In the genomic region with DNA sequence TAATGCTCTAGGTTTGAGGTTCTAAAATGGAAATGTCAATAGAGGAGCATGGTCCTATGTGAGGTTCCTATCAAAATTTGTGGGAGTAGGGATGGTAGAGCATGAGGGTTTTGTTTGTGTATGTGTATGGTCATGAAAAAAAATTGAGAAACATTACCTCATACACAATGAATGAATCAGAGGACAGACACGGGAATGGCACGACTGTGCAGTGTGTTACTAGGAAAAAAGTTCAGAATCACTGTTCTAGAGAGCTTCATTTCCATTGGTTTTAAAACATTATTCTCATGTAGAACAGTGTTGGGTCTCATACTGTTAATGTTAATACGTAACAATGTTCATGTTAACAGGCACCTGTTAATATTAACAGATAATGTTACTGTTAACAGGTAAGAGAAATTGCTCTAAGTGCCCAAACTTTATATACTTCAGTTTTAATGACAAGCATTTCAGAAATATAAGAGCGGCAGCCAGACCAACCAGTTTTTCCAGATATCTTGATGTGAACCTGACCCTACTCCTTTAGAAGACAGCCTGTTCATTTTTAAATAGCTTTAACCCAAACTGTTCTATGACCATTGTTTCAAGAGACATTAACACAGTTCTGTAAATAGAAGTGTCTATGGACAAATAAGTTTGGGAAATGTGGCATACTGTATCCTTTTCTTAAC, we compare ENCODE assay signal across 18 cellular contexts. TPM values are rescaled to one million over a fixed set of nuclear protein-coding genes. Genes with fewer than 3 reads are reported as not detected.
A peak's percentile ranks its signal among the peaks of the same experiment; 100 is the strongest.
DNase-seq lines count a peak whose midpoint lies in the region; ATAC-seq, FAIRE-seq and TF ChIP-seq lines count a peak whose summit lies in the region.
"Had no signal": no experiment of that assay in that cellular context is flagged by ENCODE, and none has a peak within 500 bp of the region (broad histone marks: within the 10 kb centered on the region; RNA-seq: fewer than 3 reads in every experiment).

No MANE protein-coding gene starts in this region.

- no peak overlapping the region for H3K4me3 Mint-ChIP-seq in CD14-positive monocyte
- H3K4me3 Mint-ChIP-seq: activated CD8-positive, alpha-beta memory T cell treated with anti-CD3 and anti-CD28 coated beads, Interleukin-2, amount 10 ng/mL, durations not matched to agents 7 days and 5 days; stimulated activated naive B cell treated with anti-CD40 and anti-IgM and Interleukin-4, amounts not matched to agents 10 μg/mL and 1 μg/mL and 100 μg/mL, for 72 hours; WTC11 had no signal

- no peak overlapping the region for H3K27ac Mint-ChIP-seq in CD14-positive monocyte
- H3K27ac Mint-ChIP-seq: activated CD8-positive, alpha-beta memory T cell treated with anti-CD3 and anti-CD28 coated beads, Interleukin-2, amount 10 ng/mL, durations not matched to agents 7 days and 5 days; stimulated activated naive B cell treated with anti-CD40 and anti-IgM and Interleukin-4, amounts not matched to agents 10 μg/mL and 1 μg/mL and 100 μg/mL, for 72 hours; WTC11 had no signal

- no peak for DNase-seq in H54 (ENCODE audit: insufficient read length, low spot score)
- DNase-seq in NCI-H748 (lab: John Stamatoyannopoulos, UW; ENCODE audit: unreplicated experiment): peak; percentile 54
- DNase-seq in fibroblast of mammary gland (ENCODE audit: low read depth): peak; percentile 4
- peak; percentile 77 to 92 for DNase-seq in trophoblast cell
- DNase-seq in epidermal melanocyte (ENCODE audit: insufficient read length, low spot score): no peak
- DNase-seq in NCI-H82 (lab: John Stamatoyannopoulos, UW): no peak
- no peak for DNase-seq in CD14-positive monocyte (ENCODE audit: low spot score)
- DNase-seq: activated CD8-positive, alpha-beta memory T cell treated with anti-CD3 and anti-CD28 coated beads, Interleukin-2, amount 10 ng/mL, durations not matched to agents 7 days and 5 days; activated naive CD4-positive, alpha-beta T cell treated with Interleukin-2 at 50 U/mL for 16 hours; H7; mesendoderm; NCI-H446 treated with DMSO at 0.1 percent for 48 hours; stimulated activated naive B cell treated with anti-CD40 and anti-IgM and Interleukin-4, amounts not matched to agents 10 μg/mL and 1 μg/mL and 100 μg/mL, for 72 hours had no signal

- peak; percentile 50 for FAIRE-seq in H54 (lab: Jason Lieb, UNC)

- H4K8ac ChIP-seq in trophoblast cell (ENCODE audit: low read depth, low read length): no peak overlapping the region

- H3K27ac ChIP-seq in trophoblast cell (ENCODE audit: low read depth, low read length): no peak overlapping the region
- H3K27ac ChIP-seq: neutrophil, vagina had no signal

- no peak overlapping the region for H2BK120ac ChIP-seq in trophoblast cell (ENCODE audit: insufficient read depth, low read length, poor library complexity)

- no peaks in the 10 kb centered on the region for H3K27me3 ChIP-seq in trophoblast cell (ENCODE audit: insufficient read depth, low read length)
- H3K27me3 ChIP-seq: neutrophil, vagina had no signal

- H3K4me3 ChIP-seq in fibroblast of mammary gland (ENCODE audit: control insufficient read depth, low read depth, low read length) (no peak overlapping the region), trophoblast cell (ENCODE audit: low read depth, low read length) (no peak overlapping the region)
- H3K4me3 ChIP-seq: vagina had no signal

- ATAC-seq in GM19035 (IDR thresholded peaks at IDR 0.05; ENCODE audit: unreplicated experiment): no peak
- ATAC-seq: activated CD8-positive, alpha-beta memory T cell treated with anti-CD3 and anti-CD28 coated beads, Interleukin-2, amount 10 ng/mL, durations not matched to agents 7 days and 5 days; Panc1; stimulated activated naive B cell treated with anti-CD40 and anti-IgM and Interleukin-4, amounts not matched to agents 10 μg/mL and 1 μg/mL and 100 μg/mL, for 72 hours; WTC11 had no signal

- peaks cover 2% of the 10 kb centered on the region for H3K9me3 ChIP-seq in trophoblast cell (ENCODE audit: insufficient read depth, low read depth, low read length)
- H3K9me3 ChIP-seq: neutrophil, vagina had no signal

- H3K4me1 Mint-ChIP-seq in CD14-positive monocyte: no peaks in the 10 kb centered on the region
- H3K4me1 Mint-ChIP-seq: activated CD8-positive, alpha-beta memory T cell treated with anti-CD3 and anti-CD28 coated beads, Interleukin-2, amount 10 ng/mL, durations not matched to agents 7 days and 5 days; stimulated activated naive B cell treated with anti-CD40 and anti-IgM and Interleukin-4, amounts not matched to agents 10 μg/mL and 1 μg/mL and 100 μg/mL, for 72 hours had no signal

- no peak for TF ChIP-seq POLR2A in H54 (IDR thresholded peaks at IDR 0.05; ENCODE audit: low read depth, low read length)

- peaks cover 50 to 51% of the 10 kb centered on the region in 2 donors for H3K36me3 Mint-ChIP-seq in CD14-positive monocyte

- H3K36me3 ChIP-seq in trophoblast cell (ENCODE audit: control insufficient read depth in 1 of 2, insufficient read depth in 2 of 2, low read length in 2 of 2): no peaks in the 10 kb centered on the region
- H3K36me3 ChIP-seq: vagina had no signal

- H3K9me3 Mint-ChIP-seq in CD14-positive monocyte: no peaks in the 10 kb centered on the region
- H3K9me3 Mint-ChIP-seq: stimulated activated naive B cell treated with anti-CD40 and anti-IgM and Interleukin-4, amounts not matched to agents 10 μg/mL and 1 μg/mL and 100 μg/mL, for 72 hours had no signal

- H3K79me1 ChIP-seq in trophoblast cell (ENCODE audit: low read length): peaks cover 6% of the 10 kb centered on the region

- TF ChIP-seq CTCF in fibroblast of mammary gland (conservative IDR thresholded peaks at IDR 0.05; ENCODE audit: control insufficient read depth, insufficient read depth, low read depth, low read length) (no peak), CD14-positive monocyte (IDR thresholded peaks at IDR 0.05) (no peak)

- H4K91ac ChIP-seq in trophoblast cell (ENCODE audit: low read depth, low read length): no peak overlapping the region

- no peaks in the 10 kb centered on the region for H3K79me2 ChIP-seq in trophoblast cell (ENCODE audit: control insufficient read depth, insufficient read depth, low read length, poor library complexity)

- H3K9ac ChIP-seq in trophoblast cell (ENCODE audit: low read length): no peak overlapping the region

- H4K12ac ChIP-seq in trophoblast cell (ENCODE audit: low read depth, low read length): no peak overlapping the region

- H2AFZ ChIP-seq in trophoblast cell (ENCODE audit: insufficient read depth, low read length, poor library complexity): no peak overlapping the region

- H2BK5ac ChIP-seq in trophoblast cell (ENCODE audit: low read depth, low read length, poor library complexity): no peak overlapping the region

- intact Hi-C loops in CD14-positive monocyte (cut with micrococcal nuclease): no loop called here

- H3K4ac ChIP-seq in trophoblast cell (ENCODE audit: low read depth, low read length): no peak overlapping the region

- no peaks in the 10 kb centered on the region for H3K27me3 Mint-ChIP-seq in CD14-positive monocyte (ENCODE audit: low read depth in 3 of 3)
- H3K27me3 Mint-ChIP-seq: activated CD8-positive, alpha-beta memory T cell treated with anti-CD3 and anti-CD28 coated beads, Interleukin-2, amount 10 ng/mL, durations not matched to agents 7 days and 5 days; stimulated activated naive B cell treated with anti-CD40 and anti-IgM and Interleukin-4, amounts not matched to agents 10 μg/mL and 1 μg/mL and 100 μg/mL, for 72 hours had no signal

- H3K4me1 ChIP-seq in trophoblast cell (ENCODE audit: control insufficient read depth in 1 of 2, insufficient read depth in 2 of 2, low read length in 2 of 2): peaks cover 6% of the 10 kb centered on the region in 2 experiments
- H3K4me1 ChIP-seq: vagina had no signal

- H3K14ac ChIP-seq in trophoblast cell (ENCODE audit: low read length): no peak overlapping the region

- H3K23ac ChIP-seq in trophoblast cell (ENCODE audit: low read length): no peak overlapping the region

- H2AK5ac ChIP-seq in trophoblast cell (ENCODE audit: low read length): no peak overlapping the region

- no CpG with 5 or more reads among the region's 4 CpGs for WGBS in trophoblast cell (ENCODE audit: extremely low coverage, insufficient coverage, insufficient read length)

- no peak overlapping the region for H2BK12ac ChIP-seq in trophoblast cell (ENCODE audit: low read length)

- H3K18ac ChIP-seq in trophoblast cell (ENCODE audit: low read length): no peak overlapping the region

- H3K4me2 ChIP-seq in trophoblast cell (ENCODE audit: low read length): no peak overlapping the region

RNA-seq across cellular contexts. Expression of a gene that starts 48.0 kb away (rescaled TPM):
- polyA plus RNA-seq in trophoblast cell (2013): 0.22 TPM in 2 replicates
- polyA plus RNA-seq in CD14-positive monocyte: under 1 TPM; 0.37 to 0.62 TPM

Comparison
In these comparisons a context has a peak if more than half of its experiments do, and no peak if none do; other contexts are left out.
1. DNase-seq: peak in NCI-H748 (single experiment), fibroblast of mammary gland (single experiment) and trophoblast cell (2 of 2); none in H54 (single experiment), epidermal melanocyte (single experiment), NCI-H82 (single experiment) and CD14-positive monocyte (single experiment).